ENCODE assay signal across 1 cellular context in the genomic region with DNA sequence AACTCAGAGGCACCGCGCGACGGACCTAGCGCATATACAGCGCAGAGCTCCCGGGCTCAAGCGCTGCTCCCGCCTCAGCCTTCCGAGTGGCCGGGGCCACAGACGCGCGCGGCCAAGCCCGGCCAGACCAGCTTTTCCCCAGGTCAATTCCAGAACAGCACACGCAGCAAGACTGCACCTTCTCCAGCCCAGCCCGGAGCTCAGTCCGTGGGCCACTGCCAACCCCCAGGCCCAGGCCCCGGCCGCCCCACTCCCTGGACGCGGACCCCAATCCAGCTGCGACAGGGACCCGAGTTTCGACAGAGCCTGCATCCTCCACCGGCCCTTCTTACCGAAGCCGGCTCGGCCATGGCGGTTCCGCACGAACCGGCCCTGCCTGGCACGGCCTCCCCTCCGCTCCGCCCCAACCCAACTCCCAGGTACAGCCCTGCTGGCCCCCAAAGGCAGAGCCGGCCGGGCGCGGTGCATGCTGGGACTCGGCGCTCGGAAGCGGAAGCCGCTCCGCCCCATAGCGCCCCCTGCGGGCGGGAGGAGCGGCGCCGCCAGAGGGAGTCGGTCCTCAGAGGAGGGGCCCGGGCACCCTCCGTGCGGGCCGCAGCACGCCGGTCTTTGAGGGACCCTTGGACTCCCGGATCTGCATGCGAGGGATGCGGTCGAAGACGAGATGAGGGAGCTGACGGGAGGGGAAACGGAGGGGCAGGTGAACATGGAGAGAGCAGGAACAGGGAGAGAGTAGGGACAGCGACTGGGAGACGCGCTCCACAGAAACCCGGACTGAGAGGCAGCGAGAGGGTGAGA.
TF ChIP-seq lines count a peak whose summit lies in the region.

A gene with protein sequence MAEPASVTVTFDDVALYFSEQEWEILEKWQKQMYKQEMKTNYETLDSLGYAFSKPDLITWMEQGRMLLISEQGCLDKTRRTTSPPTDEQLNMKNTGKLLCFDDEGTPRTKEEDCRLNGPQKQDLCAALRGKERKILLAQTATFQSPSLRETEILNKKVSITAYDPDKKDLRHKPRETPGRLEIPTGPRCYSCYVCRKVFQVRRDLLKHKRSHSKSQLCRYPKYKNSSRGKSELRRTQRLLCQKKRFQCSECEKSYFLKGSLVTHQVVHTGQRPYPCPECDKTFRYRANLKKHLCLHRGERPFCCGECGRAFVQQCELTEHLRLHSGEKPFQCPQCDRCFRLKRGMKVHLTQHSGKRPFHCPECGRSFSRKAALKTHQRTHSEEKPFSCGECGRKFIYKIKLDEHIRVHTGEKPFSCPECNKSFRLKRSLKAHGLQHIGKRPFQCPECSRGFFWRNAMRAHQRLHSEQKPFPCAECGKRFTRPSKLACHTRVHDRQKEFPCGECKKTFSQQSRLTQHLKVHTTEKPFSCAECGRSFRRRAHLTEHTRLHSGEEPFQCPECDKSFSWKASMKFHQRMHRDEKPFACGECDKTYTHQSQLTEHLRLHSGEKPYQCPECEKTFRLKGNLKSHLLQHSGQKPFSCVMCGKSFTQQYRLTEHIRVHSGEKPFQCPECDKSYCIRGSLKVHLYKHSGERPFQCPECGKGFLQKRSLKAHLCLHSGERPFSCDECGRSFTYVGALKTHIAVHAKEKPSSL (minus strand): TSS at position 461 of the 798 bp plus-strand sequence. CDS start 111 bp downstream, at position 350.

TF ChIP-seq in K562, 482 proteins besides CTCF, POLR2A, EP300 and RAD21 (continued from another document and continues in another):
- TF ChIP-seq, protein P1, sequence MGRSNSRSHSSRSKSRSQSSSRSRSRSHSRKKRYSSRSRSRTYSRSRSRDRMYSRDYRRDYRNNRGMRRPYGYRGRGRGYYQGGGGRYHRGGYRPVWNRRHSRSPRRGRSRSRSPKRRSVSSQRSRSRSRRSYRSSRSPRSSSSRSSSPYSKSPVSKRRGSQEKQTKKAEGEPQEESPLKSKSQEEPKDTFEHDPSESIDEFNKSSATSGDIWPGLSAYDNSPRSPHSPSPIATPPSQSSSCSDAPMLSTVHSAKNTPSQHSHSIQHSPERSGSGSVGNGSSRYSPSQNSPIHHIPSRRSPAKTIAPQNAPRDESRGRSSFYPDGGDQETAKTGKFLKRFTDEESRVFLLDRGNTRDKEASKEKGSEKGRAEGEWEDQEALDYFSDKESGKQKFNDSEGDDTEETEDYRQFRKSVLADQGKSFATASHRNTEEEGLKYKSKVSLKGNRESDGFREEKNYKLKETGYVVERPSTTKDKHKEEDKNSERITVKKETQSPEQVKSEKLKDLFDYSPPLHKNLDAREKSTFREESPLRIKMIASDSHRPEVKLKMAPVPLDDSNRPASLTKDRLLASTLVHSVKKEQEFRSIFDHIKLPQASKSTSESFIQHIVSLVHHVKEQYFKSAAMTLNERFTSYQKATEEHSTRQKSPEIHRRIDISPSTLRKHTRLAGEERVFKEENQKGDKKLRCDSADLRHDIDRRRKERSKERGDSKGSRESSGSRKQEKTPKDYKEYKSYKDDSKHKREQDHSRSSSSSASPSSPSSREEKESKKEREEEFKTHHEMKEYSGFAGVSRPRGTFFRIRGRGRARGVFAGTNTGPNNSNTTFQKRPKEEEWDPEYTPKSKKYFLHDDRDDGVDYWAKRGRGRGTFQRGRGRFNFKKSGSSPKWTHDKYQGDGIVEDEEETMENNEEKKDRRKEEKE (IDR thresholded peaks at IDR 0.05; ENCODE audit: borderline replicate concordance in 1 of 2, control insufficient read depth in 1 of 2, low read depth in 2 of 2, low read length in 1 of 2): peak in 1 of 2 experiments; percentile 90; a peak in 1 of 4 replicates
- peak; percentile 31 for TF ChIP-seq ASH1L (IDR thresholded peaks at IDR 0.05; ENCODE audit: borderline replicate concordance, low read depth, partially characterized antibody)
- TF ChIP-seq CCAR2 (IDR thresholded peaks at IDR 0.05; ENCODE audit: low read depth, low read length): no peak
- TF ChIP-seq, protein P2, sequence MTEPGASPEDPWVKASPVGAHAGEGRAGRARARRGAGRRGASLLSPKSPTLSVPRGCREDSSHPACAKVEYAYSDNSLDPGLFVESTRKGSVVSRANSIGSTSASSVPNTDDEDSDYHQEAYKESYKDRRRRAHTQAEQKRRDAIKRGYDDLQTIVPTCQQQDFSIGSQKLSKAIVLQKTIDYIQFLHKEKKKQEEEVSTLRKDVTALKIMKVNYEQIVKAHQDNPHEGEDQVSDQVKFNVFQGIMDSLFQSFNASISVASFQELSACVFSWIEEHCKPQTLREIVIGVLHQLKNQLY (CRISPR knock-in tag; conservative IDR thresholded peaks at IDR 0.05): peak in 1 of 2 experiments; percentile 95
- peak in 1 of 2 experiments; percentile 96; a peak in 2 of 4 replicates for TF ChIP-seq KDM4B (IDR thresholded peaks at IDR 0.05; ENCODE audit: borderline replicate concordance in 2 of 2, low read depth in 1 of 2)
- TF ChIP-seq, protein P3, sequence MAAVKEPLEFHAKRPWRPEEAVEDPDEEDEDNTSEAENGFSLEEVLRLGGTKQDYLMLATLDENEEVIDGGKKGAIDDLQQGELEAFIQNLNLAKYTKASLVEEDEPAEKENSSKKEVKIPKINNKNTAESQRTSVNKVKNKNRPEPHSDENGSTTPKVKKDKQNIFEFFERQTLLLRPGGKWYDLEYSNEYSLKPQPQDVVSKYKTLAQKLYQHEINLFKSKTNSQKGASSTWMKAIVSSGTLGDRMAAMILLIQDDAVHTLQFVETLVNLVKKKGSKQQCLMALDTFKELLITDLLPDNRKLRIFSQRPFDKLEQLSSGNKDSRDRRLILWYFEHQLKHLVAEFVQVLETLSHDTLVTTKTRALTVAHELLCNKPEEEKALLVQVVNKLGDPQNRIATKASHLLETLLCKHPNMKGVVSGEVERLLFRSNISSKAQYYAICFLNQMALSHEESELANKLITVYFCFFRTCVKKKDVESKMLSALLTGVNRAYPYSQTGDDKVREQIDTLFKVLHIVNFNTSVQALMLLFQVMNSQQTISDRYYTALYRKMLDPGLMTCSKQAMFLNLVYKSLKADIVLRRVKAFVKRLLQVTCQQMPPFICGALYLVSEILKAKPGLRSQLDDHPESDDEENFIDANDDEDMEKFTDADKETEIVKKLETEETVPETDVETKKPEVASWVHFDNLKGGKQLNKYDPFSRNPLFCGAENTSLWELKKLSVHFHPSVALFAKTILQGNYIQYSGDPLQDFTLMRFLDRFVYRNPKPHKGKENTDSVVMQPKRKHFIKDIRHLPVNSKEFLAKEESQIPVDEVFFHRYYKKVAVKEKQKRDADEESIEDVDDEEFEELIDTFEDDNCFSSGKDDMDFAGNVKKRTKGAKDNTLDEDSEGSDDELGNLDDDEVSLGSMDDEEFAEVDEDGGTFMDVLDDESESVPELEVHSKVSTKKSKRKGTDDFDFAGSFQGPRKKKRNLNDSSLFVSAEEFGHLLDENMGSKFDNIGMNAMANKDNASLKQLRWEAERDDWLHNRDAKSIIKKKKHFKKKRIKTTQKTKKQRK (IDR thresholded peaks at IDR 0.05; ENCODE audit: borderline replicate concordance, low read depth, low read length): no peak
- peak; percentile 94; the same call in 1 of the 2 replicates for TF ChIP-seq ZNF76 (CRISPR knock-in tag; IDR thresholded peaks at IDR 0.05; ENCODE audit: borderline replicate concordance)
- TF ChIP-seq, protein P4, sequence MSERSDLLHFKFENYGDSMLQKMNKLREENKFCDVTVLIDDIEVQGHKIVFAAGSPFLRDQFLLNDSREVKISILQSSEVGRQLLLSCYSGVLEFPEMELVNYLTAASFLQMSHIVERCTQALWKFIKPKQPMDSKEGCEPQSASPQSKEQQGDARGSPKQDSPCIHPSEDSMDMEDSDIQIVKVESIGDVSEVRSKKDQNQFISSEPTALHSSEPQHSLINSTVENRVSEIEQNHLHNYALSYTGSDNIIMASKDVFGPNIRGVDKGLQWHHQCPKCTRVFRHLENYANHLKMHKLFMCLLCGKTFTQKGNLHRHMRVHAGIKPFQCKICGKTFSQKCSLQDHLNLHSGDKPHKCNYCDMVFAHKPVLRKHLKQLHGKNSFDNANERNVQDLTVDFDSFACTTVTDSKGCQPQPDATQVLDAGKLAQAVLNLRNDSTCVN (CRISPR knock-in tag; IDR thresholded peaks at IDR 0.05): peak; percentile 88
- TF ChIP-seq ZNF23 (CRISPR knock-in tag; IDR thresholded peaks at IDR 0.05): no peak
- 0 out of 2 replicates have a peak, but pooled peaks have one; percentile 20 for TF ChIP-seq ZNF445 (CRISPR knock-in tag; IDR thresholded peaks at IDR 0.05; ENCODE audit: low read depth)
- no peak for TF ChIP-seq EWSR1 (IDR thresholded peaks at IDR 0.05; ENCODE audit: borderline replicate concordance, low read depth, partially characterized antibody)
- peak; percentile 93 for TF ChIP-seq ZZZ3 (IDR thresholded peaks at IDR 0.05)
- peak; percentile 95 for TF ChIP-seq CHCHD3 (CRISPR knock-in tag; IDR thresholded peaks at IDR 0.05)
- TF ChIP-seq CEBPB (tag; IDR thresholded peaks at IDR 0.05): no peak
- TF ChIP-seq, protein P5, sequence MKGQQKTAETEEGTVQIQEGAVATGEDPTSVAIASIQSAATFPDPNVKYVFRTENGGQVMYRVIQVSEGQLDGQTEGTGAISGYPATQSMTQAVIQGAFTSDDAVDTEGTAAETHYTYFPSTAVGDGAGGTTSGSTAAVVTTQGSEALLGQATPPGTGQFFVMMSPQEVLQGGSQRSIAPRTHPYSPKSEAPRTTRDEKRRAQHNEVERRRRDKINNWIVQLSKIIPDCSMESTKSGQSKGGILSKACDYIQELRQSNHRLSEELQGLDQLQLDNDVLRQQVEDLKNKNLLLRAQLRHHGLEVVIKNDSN (CRISPR knock-in tag; IDR thresholded peaks at IDR 0.05): no peak
- no peak for TF ChIP-seq CC2D1A (IDR thresholded peaks at IDR 0.05)
- TF ChIP-seq, protein P6, sequence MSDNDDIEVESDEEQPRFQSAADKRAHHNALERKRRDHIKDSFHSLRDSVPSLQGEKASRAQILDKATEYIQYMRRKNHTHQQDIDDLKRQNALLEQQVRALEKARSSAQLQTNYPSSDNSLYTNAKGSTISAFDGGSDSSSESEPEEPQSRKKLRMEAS (CRISPR knock-in tag; IDR thresholded peaks at IDR 0.05): peak; percentile 74
- no peak for TF ChIP-seq COPS2 (conservative IDR thresholded peaks at IDR 0.05)
- TF ChIP-seq SLC30A9 (CRISPR knock-in tag; IDR thresholded peaks at IDR 0.05): no peak
- TF ChIP-seq, protein P7, sequence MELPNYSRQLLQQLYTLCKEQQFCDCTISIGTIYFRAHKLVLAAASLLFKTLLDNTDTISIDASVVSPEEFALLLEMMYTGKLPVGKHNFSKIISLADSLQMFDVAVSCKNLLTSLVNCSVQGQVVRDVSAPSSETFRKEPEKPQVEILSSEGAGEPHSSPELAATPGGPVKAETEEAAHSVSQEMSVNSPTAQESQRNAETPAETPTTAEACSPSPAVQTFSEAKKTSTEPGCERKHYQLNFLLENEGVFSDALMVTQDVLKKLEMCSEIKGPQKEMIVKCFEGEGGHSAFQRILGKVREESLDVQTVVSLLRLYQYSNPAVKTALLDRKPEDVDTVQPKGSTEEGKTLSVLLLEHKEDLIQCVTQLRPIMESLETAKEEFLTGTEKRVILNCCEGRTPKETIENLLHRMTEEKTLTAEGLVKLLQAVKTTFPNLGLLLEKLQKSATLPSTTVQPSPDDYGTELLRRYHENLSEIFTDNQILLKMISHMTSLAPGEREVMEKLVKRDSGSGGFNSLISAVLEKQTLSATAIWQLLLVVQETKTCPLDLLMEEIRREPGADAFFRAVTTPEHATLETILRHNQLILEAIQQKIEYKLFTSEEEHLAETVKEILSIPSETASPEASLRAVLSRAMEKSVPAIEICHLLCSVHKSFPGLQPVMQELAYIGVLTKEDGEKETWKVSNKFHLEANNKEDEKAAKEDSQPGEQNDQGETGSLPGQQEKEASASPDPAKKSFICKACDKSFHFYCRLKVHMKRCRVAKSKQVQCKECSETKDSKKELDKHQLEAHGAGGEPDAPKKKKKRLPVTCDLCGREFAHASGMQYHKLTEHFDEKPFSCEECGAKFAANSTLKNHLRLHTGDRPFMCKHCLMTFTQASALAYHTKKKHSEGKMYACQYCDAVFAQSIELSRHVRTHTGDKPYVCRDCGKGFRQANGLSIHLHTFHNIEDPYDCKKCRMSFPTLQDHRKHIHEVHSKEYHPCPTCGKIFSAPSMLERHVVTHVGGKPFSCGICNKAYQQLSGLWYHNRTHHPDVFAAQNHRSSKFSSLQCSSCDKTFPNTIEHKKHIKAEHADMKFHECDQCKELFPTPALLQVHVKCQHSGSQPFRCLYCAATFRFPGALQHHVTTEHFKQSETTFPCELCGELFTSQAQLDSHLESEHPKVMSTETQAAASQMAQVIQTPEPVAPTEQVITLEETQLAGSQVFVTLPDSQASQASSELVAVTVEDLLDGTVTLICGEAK (IDR thresholded peaks at IDR 0.05): peak; percentile 90
- TF ChIP-seq, protein P7 (CRISPR knock-in tag; IDR thresholded peaks at IDR 0.05): no peak
- TF ChIP-seq, protein P8, sequence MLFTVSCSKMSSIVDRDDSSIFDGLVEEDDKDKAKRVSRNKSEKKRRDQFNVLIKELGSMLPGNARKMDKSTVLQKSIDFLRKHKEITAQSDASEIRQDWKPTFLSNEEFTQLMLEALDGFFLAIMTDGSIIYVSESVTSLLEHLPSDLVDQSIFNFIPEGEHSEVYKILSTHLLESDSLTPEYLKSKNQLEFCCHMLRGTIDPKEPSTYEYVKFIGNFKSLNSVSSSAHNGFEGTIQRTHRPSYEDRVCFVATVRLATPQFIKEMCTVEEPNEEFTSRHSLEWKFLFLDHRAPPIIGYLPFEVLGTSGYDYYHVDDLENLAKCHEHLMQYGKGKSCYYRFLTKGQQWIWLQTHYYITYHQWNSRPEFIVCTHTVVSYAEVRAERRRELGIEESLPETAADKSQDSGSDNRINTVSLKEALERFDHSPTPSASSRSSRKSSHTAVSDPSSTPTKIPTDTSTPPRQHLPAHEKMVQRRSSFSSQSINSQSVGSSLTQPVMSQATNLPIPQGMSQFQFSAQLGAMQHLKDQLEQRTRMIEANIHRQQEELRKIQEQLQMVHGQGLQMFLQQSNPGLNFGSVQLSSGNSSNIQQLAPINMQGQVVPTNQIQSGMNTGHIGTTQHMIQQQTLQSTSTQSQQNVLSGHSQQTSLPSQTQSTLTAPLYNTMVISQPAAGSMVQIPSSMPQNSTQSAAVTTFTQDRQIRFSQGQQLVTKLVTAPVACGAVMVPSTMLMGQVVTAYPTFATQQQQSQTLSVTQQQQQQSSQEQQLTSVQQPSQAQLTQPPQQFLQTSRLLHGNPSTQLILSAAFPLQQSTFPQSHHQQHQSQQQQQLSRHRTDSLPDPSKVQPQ (CRISPR knock-in tag; IDR thresholded peaks at IDR 0.05; ENCODE audit: borderline replicate concordance): no peak
